ENCODE assay signal across 1 cellular context in the genomic region with DNA sequence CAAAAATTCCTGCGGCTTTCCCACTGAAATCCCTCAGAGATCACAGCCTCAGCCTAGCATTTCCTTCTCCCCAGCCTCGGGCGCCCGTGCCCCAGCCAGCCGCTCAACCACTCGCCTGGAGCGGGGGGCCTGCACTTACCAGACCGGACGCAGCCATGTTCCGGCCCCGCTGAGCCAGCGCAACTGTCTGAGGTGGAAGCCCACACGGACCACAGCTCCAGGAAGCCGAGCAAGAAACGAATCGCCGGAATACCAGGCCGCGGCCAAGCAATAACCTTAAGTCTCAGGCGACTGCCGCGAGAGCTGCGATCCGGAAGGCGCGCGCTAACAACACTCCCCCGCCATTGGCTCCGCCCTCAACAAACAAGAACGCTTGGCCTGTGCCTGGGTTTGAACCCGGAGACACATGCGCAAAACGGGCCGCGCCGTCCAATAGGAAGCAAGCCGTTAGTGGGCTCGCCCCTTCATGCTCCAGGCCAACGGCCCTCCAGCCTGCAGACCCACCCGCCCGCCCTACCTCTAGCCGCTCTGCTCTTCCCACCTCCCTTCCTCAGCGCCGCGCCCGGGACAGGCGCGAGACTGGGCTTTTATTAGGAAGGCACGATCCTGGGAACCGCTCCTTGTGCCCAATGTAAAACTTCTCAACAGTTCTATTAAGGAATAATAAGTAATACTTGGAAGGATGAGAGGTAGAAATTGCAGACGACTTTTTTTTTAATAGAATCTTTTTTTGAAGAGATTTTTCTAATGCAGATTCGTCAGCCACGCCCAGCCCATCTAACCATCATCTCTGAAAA.
TF ChIP-seq lines count a peak whose summit lies in the region.

A gene with protein sequence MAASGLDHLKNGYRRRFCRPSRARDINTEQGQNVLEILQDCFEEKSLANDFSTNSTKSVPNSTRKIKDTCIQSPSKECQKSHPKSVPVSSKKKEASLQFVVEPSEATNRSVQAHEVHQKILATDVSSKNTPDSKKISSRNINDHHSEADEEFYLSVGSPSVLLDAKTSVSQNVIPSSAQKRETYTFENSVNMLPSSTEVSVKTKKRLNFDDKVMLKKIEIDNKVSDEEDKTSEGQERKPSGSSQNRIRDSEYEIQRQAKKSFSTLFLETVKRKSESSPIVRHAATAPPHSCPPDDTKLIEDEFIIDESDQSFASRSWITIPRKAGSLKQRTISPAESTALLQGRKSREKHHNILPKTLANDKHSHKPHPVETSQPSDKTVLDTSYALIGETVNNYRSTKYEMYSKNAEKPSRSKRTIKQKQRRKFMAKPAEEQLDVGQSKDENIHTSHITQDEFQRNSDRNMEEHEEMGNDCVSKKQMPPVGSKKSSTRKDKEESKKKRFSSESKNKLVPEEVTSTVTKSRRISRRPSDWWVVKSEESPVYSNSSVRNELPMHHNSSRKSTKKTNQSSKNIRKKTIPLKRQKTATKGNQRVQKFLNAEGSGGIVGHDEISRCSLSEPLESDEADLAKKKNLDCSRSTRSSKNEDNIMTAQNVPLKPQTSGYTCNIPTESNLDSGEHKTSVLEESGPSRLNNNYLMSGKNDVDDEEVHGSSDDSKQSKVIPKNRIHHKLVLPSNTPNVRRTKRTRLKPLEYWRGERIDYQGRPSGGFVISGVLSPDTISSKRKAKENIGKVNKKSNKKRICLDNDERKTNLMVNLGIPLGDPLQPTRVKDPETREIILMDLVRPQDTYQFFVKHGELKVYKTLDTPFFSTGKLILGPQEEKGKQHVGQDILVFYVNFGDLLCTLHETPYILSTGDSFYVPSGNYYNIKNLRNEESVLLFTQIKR (minus strand): TSS at position 305 of the 797 bp plus-strand sequence. CDS start 148 bp downstream, at position 157.

TF ChIP-seq in HEK293, 187 proteins besides CTCF, POLR2A, EP300 and RAD21 (continued from another document):
- TF ChIP-seq, protein P1, sequence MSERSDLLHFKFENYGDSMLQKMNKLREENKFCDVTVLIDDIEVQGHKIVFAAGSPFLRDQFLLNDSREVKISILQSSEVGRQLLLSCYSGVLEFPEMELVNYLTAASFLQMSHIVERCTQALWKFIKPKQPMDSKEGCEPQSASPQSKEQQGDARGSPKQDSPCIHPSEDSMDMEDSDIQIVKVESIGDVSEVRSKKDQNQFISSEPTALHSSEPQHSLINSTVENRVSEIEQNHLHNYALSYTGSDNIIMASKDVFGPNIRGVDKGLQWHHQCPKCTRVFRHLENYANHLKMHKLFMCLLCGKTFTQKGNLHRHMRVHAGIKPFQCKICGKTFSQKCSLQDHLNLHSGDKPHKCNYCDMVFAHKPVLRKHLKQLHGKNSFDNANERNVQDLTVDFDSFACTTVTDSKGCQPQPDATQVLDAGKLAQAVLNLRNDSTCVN (tag by site-specific recombination; optimal IDR thresholded peaks at IDR 0.05): peak; percentile 69
- TF ChIP-seq HOXD13 (CRISPR knock-in tag; IDR thresholded peaks at IDR 0.05; ENCODE audit: borderline replicate concordance) (0 out of 2 replicates have a peak, but pooled peaks have one; percentile 33), ZNF660 (tag by site-specific recombination; IDR thresholded peaks at IDR 0.05) (peak; percentile 47; the same call in 1 of the 2 replicates), EGR2 (tag by site-specific recombination; IDR thresholded peaks at IDR 0.05; ENCODE audit: low read depth) (peak; percentile 28; the same call in 1 of the 2 replicates), ZNF2 (tag by site-specific recombination; IDR thresholded peaks at IDR 0.05) (peak; percentile 51; the same call in 1 of the 2 replicates), ZBTB8A (tag by site-specific recombination; IDR thresholded peaks at IDR 0.05) (peak; percentile 68), MYNN (tag by site-specific recombination; IDR thresholded peaks at IDR 0.05; ENCODE audit: borderline replicate concordance) (no peak), ZNF501 (tag by site-specific recombination; IDR thresholded peaks at IDR 0.05) (peak; percentile 88), YY1 (tag by site-specific recombination; IDR thresholded peaks at IDR 0.05) (peak; percentile 49), SP2 (tag by site-specific recombination; IDR thresholded peaks at IDR 0.05) (peak; percentile 85), KLF10 (tag by site-specific recombination; IDR thresholded peaks at IDR 0.05) (peak; percentile 95), ZNF132 (tag by site-specific recombination; IDR thresholded peaks at IDR 0.05; ENCODE audit: borderline replicate concordance) (no peak), KLF1 (tag by site-specific recombination; IDR thresholded peaks at IDR 0.05) (0 out of 2 replicates have a peak, but pooled peaks have one; percentile 25), SP3 (tag by site-specific recombination; IDR thresholded peaks at IDR 0.05) (peak; percentile 57), ZBTB20 (tag by site-specific recombination; IDR thresholded peaks at IDR 0.05) (peak; percentile 41; the same call in 1 of the 2 replicates), ZNF629 (tag by site-specific recombination; IDR thresholded peaks at IDR 0.05) (peak; percentile 17; the same call in 1 of the 2 replicates), ZNF843 (tag by site-specific recombination; IDR thresholded peaks at IDR 0.05) (0 out of 2 replicates have a peak, but pooled peaks have one; percentile 24), ZXDB (tag by site-specific recombination; IDR thresholded peaks at IDR 0.05) (peak; percentile 74), REPIN1 (tag by site-specific recombination; IDR thresholded peaks at IDR 0.05; ENCODE audit: low read depth) (no peak), ZNF600 (tag by site-specific recombination; IDR thresholded peaks at IDR 0.05) (peak; percentile 65), IKZF3 (tag by site-specific recombination; IDR thresholded peaks at IDR 0.05) (0 out of 2 replicates have a peak, but pooled peaks have one; percentile 22), ZNF112 (tag by site-specific recombination; IDR thresholded peaks at IDR 0.05) (no peak), ZNF37A (tag by site-specific recombination; IDR thresholded peaks at IDR 0.05) (peak; percentile 57; the same call in 1 of the 2 replicates), ZNF548 (tag by site-specific recombination; IDR thresholded peaks at IDR 0.05) (no peak), ZNF214 (tag by site-specific recombination; IDR thresholded peaks at IDR 0.05; ENCODE audit: borderline replicate concordance) (no peak)
- TF ChIP-seq, protein P2, sequence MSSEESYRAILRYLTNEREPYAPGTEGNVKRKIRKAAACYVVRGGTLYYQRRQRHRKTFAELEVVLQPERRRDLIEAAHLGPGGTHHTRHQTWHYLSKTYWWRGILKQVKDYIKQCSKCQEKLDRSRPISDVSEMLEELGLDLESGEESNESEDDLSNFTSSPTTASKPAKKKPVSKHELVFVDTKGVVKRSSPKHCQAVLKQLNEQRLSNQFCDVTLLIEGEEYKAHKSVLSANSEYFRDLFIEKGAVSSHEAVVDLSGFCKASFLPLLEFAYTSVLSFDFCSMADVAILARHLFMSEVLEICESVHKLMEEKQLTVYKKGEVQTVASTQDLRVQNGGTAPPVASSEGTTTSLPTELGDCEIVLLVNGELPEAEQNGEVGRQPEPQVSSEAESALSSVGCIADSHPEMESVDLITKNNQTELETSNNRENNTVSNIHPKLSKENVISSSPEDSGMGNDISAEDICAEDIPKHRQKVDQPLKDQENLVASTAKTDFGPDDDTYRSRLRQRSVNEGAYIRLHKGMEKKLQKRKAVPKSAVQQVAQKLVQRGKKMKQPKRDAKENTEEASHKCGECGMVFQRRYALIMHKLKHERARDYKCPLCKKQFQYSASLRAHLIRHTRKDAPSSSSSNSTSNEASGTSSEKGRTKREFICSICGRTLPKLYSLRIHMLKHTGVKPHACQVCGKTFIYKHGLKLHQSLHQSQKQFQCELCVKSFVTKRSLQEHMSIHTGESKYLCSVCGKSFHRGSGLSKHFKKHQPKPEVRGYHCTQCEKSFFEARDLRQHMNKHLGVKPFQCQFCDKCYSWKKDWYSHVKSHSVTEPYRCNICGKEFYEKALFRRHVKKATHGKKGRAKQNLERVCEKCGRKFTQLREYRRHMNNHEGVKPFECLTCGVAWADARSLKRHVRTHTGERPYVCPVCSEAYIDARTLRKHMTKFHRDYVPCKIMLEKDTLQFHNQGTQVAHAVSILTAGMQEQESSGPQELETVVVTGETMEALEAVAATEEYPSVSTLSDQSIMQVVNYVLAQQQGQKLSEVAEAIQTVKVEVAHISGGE (tag by site-specific recombination; conservative IDR thresholded peaks at IDR 0.05; ENCODE audit: low read depth): peak; percentile 88
- TF ChIP-seq, protein P3, sequence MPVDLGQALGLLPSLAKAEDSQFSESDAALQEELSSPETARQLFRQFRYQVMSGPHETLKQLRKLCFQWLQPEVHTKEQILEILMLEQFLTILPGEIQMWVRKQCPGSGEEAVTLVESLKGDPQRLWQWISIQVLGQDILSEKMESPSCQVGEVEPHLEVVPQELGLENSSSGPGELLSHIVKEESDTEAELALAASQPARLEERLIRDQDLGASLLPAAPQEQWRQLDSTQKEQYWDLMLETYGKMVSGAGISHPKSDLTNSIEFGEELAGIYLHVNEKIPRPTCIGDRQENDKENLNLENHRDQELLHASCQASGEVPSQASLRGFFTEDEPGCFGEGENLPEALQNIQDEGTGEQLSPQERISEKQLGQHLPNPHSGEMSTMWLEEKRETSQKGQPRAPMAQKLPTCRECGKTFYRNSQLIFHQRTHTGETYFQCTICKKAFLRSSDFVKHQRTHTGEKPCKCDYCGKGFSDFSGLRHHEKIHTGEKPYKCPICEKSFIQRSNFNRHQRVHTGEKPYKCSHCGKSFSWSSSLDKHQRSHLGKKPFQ (tag by site-specific recombination; IDR thresholded peaks at IDR 0.05): no peak
- TF ChIP-seq, protein P4, sequence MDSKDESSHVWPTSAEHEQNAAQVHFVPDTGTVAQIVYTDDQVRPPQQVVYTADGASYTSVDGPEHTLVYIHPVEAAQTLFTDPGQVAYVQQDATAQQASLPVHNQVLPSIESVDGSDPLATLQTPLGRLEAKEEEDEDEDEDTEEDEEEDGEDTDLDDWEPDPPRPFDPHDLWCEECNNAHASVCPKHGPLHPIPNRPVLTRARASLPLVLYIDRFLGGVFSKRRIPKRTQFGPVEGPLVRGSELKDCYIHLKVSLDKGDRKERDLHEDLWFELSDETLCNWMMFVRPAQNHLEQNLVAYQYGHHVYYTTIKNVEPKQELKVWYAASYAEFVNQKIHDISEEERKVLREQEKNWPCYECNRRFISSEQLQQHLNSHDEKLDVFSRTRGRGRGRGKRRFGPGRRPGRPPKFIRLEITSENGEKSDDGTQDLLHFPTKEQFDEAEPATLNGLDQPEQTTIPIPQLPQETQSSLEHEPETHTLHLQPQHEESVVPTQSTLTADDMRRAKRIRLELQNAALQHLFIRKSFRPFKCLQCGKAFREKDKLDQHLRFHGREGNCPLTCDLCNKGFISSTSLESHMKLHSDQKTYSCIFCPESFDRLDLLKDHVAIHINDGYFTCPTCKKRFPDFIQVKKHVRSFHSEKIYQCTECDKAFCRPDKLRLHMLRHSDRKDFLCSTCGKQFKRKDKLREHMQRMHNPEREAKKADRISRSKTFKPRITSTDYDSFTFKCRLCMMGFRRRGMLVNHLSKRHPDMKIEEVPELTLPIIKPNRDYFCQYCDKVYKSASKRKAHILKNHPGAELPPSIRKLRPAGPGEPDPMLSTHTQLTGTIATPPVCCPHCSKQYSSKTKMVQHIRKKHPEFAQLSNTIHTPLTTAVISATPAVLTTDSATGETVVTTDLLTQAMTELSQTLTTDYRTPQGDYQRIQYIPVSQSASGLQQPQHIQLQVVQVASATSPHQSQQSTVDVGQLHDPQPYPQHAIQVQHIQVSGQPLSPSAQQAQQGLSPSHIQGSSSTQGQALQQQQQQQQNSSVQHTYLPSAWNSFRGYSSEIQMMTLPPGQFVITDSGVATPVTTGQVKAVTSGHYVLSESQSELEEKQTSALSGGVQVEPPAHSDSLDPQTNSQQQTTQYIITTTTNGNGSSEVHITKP (tag by site-specific recombination; IDR thresholded peaks at IDR 0.05): peak; percentile 92
- TF ChIP-seq, protein P5, sequence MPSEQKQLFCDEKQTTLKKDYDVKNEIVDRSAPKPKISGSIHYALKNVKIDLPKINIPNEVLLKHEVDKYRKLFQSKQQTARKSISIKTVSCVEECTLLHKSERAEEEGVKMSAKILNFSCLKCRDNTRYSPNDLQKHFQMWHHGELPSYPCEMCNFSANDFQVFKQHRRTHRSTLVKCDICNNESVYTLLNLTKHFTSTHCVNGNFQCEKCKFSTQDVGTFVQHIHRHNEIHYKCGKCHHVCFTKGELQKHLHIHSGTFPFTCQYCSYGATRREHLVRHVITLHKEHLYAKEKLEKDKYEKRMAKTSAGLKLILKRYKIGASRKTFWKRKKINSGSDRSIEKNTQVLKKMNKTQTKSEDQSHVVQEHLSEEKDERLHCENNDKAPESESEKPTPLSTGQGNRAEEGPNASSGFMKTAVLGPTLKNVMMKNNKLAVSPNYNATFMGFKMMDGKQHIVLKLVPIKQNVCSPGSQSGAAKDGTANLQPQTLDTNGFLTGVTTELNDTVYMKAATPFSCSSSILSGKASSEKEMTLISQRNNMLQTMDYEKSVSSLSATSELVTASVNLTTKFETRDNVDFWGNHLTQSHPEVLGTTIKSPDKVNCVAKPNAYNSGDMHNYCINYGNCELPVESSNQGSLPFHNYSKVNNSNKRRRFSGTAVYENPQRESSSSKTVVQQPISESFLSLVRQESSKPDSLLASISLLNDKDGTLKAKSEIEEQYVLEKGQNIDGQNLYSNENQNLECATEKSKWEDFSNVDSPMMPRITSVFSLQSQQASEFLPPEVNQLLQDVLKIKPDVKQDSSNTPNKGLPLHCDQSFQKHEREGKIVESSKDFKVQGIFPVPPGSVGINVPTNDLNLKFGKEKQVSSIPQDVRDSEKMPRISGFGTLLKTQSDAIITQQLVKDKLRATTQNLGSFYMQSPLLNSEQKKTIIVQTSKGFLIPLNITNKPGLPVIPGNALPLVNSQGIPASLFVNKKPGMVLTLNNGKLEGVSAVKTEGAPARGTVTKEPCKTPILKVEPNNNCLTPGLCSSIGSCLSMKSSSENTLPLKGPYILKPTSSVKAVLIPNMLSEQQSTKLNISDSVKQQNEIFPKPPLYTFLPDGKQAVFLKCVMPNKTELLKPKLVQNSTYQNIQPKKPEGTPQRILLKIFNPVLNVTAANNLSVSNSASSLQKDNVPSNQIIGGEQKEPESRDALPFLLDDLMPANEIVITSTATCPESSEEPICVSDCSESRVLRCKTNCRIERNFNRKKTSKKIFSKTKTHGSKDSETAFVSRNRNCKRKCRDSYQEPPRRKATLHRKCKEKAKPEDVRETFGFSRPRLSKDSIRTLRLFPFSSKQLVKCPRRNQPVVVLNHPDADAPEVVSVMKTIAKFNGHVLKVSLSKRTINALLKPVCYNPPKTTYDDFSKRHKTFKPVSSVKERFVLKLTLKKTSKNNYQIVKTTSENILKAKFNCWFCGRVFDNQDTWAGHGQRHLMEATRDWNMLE (tag by site-specific recombination; conservative IDR thresholded peaks at IDR 0.05; ENCODE audit: low read depth): 0 out of 2 replicates have a peak, but pooled peaks have one; percentile 17
- TF ChIP-seq, protein P6, sequence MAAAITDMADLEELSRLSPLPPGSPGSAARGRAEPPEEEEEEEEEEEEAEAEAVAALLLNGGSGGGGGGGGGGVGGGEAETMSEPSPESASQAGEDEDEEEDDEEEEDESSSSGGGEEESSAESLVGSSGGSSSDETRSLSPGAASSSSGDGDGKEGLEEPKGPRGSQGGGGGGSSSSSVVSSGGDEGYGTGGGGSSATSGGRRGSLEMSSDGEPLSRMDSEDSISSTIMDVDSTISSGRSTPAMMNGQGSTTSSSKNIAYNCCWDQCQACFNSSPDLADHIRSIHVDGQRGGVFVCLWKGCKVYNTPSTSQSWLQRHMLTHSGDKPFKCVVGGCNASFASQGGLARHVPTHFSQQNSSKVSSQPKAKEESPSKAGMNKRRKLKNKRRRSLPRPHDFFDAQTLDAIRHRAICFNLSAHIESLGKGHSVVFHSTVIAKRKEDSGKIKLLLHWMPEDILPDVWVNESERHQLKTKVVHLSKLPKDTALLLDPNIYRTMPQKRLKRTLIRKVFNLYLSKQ (tag by site-specific recombination; IDR thresholded peaks at IDR 0.05; ENCODE audit: borderline replicate concordance): no peak
